Comparison of ENCODE assay signal across 14 cellular contexts in the genomic region with DNA sequence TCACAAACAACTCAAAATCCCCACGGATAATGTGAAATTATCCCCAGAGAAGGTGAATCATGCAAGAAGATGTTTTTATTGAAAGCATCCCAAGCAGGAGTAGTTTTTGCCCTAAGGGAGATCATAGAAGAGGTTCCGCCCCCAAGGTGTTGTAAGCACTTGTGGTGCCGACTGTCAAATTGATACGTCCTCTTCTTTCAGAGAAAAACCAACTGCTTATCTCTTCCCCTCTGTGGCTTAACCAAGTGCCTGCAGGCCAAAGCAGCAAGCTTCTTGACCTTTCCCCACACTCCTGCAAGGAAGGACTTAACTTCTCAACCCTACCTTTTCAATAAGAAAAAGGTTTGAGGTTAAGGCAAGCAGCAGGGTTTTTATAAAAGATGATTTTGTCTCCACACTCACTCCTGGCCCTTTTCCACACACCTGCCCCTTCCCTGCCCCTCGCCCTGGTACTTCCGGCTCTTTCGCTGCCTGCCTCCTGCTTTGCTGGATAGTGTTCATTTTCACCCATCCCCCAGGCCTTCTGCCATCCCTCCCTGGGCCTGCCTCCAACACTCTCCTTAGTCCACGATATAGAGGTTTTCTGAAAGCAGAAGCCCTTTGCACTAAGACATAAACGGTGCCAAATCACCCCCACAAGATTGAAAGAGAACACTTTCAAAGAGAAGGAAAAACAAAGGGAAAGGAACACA.
DNase-seq lines count a peak whose midpoint lies in the region; ATAC-seq, FAIRE-seq and TF ChIP-seq lines count a peak whose summit lies in the region.
"Had no signal": no experiment of that assay in that cellular context is flagged by ENCODE, and none has a peak within 500 bp of the region (broad histone marks: within the 10 kb centered on the region; RNA-seq: fewer than 3 reads in every experiment).

No MANE protein-coding gene starts in this region.

- H3K4me1 ChIP-seq in heart left ventricle, result peaks cover 0 to 15% (median 2%) of the 10 kb centered on the region in 12 donors
- H3K4me1 ChIP-seq in K562 (replicated peaks in 1 of 2; ENCODE audit: control insufficient read depth in 2 of 2, insufficient read depth in 2 of 2, low read length in 2 of 2), result peaks cover 5 to 20% of the 10 kb centered on the region in 2 experiments; a peak in 4 of 5 replicates
- peaks cover 9% of the 10 kb centered on the region for H3K4me1 ChIP-seq in suprapubic skin
- H3K4me1 ChIP-seq: left lung had no signal

- in situ Hi-C loops in K562 (cut with MboI), result loop anchor here (10.0 kb wide), 1 partner anchor 258 kb away; no protein-coding TSS in a partner anchor

- no peaks in the 10 kb centered on the region for H4K20me1 ChIP-seq in K562 (replicated peaks; ENCODE audit: control insufficient read depth, insufficient read depth, low read length)

- H3K9me3 ChIP-seq in heart left ventricle (peaks cover 0 to 3% (median 0%) of the 10 kb centered on the region in 12 donors), K562 (replicated peaks; ENCODE audit: control insufficient read depth, insufficient read depth, low read depth, low read length) (no peaks in the 10 kb centered on the region), suprapubic skin (no peaks in the 10 kb centered on the region)
- H3K9me3 ChIP-seq: left lung had no signal

- H3K9ac ChIP-seq in K562 (ENCODE audit: insufficient read depth in 1 of 2, low read depth in 2 of 2, low read length in 2 of 2), result no peak overlapping the region; a peak in 1 of 4 replicates
- H3K9ac ChIP-seq: KMS-11 had no signal

- no peaks in the 10 kb centered on the region for H3K79me2 ChIP-seq in K562 (ENCODE audit: control insufficient read depth, insufficient read depth, low read length)

- no peak for DNase-seq in heart left ventricle
- DNase-seq in cardiac septum (ENCODE audit: low spot score), result no peak
- peak; percentile 63 for DNase-seq in NCI-H2196 (lab: John Stamatoyannopoulos, UW; ENCODE audit: unreplicated experiment)
- DNase-seq in K562 (ENCODE audit: extremely low read depth in 1 of 4, low spot score in 3 of 4), result peak; percentile 26 to 77 (median 50)
- DNase-seq in stimulated activated effector memory CD8-positive, alpha-beta T cell treated with anti-CD3 and anti-CD28 coated beads, Interleukin-12 subunit alpha, Interleukin-12 subunit beta, amount 100 ng/mL, for 72 hours (ENCODE audit: low spot score in 2 of 2), result no peak
- DNase-seq in stimulated activated CD4-positive, alpha-beta T cell treated with anti-CD3 and anti-CD28 coated beads, Interleukin-4, amount 100 ng/mL, for 4 hours, result no peak
- DNase-seq in suprapubic skin (ENCODE audit: low spot score in 2 of 2), result no peak
- DNase-seq: activated CD4-positive, alpha-beta T cell treated with anti-CD3 and anti-CD28 coated beads for 1 hour; NCI-H187 treated with DMSO at 0.1 percent for 48 hours; SW 1271 had no signal

- BruUV-seq in K562 (replicated peaks; lab: Mats Ljungman, UMichigan), result no TSS peak

- TF ChIP-seq EP300 in K562 (IDR thresholded peaks at IDR 0.05; ENCODE audit: low read length) (peak; percentile 41; the same call in 1 of the 2 replicates), suprapubic skin (IDR thresholded peaks at IDR 0.05) (no peak)

- FAIRE-seq in K562 (lab: Jason Lieb, UNC), result peak; percentile 93

- no peaks in the 10 kb centered on the region for H3K36me3 Mint-ChIP-seq in stimulated activated effector memory CD8-positive, alpha-beta T cell treated with anti-CD3 and anti-CD28 coated beads, Interleukin-12 subunit alpha, Interleukin-12 subunit beta, amount 100 ng/mL, for 72 hours

- no peaks in the 10 kb centered on the region for H3K27me3 ChIP-seq in heart left ventricle
- no peaks in the 10 kb centered on the region for H3K27me3 ChIP-seq in K562 (ENCODE audit: control insufficient read depth in 2 of 2, insufficient read depth in 2 of 2, low read length in 2 of 2)
- no peaks in the 10 kb centered on the region for H3K27me3 ChIP-seq in suprapubic skin
- H3K27me3 ChIP-seq: left lung had no signal

- H3K4me2 ChIP-seq in K562 (ENCODE audit: insufficient read depth, low read length), result peak overlapping the region; percentile 70
- H3K4me2 ChIP-seq: KMS-11 had no signal

- H2AFZ ChIP-seq in K562 (ENCODE audit: low read depth, low read length), result peak overlapping the region; percentile 49; the same call in 1 of the 2 replicates

- peaks cover 13% of the 10 kb centered on the region for H3K4me1 Mint-ChIP-seq in stimulated activated effector memory CD8-positive, alpha-beta T cell treated with anti-CD3 and anti-CD28 coated beads, Interleukin-12 subunit alpha, Interleukin-12 subunit beta, amount 100 ng/mL, for 72 hours
- H3K4me1 Mint-ChIP-seq: B cell had no signal

- WGBS in heart left ventricle, 4 donors, result 67 to 73% (median 70%) methylated on average over 9 of the region's 9 CpGs
- WGBS in K562 (ENCODE audit: insufficient coverage, low coverage, missing lambda C conversion rate), result 7% methylated on average over 7 of the region's 9 CpGs
- 43% methylated on average over 9 of the region's 9 CpGs for WGBS in suprapubic skin

- no peaks in the 10 kb centered on the region for H3K9me1 ChIP-seq in K562 (ENCODE audit: control insufficient read depth, insufficient read depth, low read length)

- no peaks in the 10 kb centered on the region for H3K36me3 ChIP-seq in heart left ventricle
- H3K36me3 ChIP-seq in K562 (ENCODE audit: control insufficient read depth, insufficient read depth, low read length), result no peaks in the 10 kb centered on the region
- H3K36me3 ChIP-seq in suprapubic skin, result no peaks in the 10 kb centered on the region
- H3K36me3 ChIP-seq: left lung had no signal

- TF ChIP-seq POLR2A in heart left ventricle (IDR thresholded peaks at IDR 0.05) (no peak), K562 (conservative IDR thresholded peaks at IDR 0.05) (no peak), suprapubic skin (IDR thresholded peaks at IDR 0.05) (no peak)

- H3K27ac ChIP-seq in heart left ventricle, result no peak overlapping the region
- no peak overlapping the region for H3K27ac ChIP-seq in K562 (ENCODE audit: extremely low read depth, low read depth, low read length)
- no peak overlapping the region for H3K27ac ChIP-seq in suprapubic skin
- H3K27ac ChIP-seq: KMS-11, left lung had no signal

- no peak overlapping the region for H3K4me3 Mint-ChIP-seq in stimulated activated effector memory CD8-positive, alpha-beta T cell treated with anti-CD3 and anti-CD28 coated beads, Interleukin-12 subunit alpha, Interleukin-12 subunit beta, amount 100 ng/mL, for 72 hours
- H3K4me3 Mint-ChIP-seq: B cell had no signal

- no peak overlapping the region for H3K27ac Mint-ChIP-seq in stimulated activated effector memory CD8-positive, alpha-beta T cell treated with anti-CD3 and anti-CD28 coated beads, Interleukin-12 subunit alpha, Interleukin-12 subunit beta, amount 100 ng/mL, for 72 hours
- H3K27ac Mint-ChIP-seq: B cell had no signal

- TF ChIP-seq RAD21 in K562 (CRISPR knock-in tag; conservative IDR thresholded peaks at IDR 0.05 in 1 of 2, IDR thresholded peaks at IDR 0.05 in 1 of 2), result 0 out of 4 replicates have a peak, but pooled peaks of 1 of the 2 experiments have one; percentile 12

- H3K9me3 Mint-ChIP-seq in stimulated activated effector memory CD8-positive, alpha-beta T cell treated with anti-CD3 and anti-CD28 coated beads, Interleukin-12 subunit alpha, Interleukin-12 subunit beta, amount 100 ng/mL, for 72 hours, result peaks cover 3% of the 10 kb centered on the region

- CTCF ChIA-PET in K562 (lab: Yijun Ruan, JAX; ENCODE audit: low intra/inter-chr PET ratio), result no interaction called here

- TF ChIP-seq CTCF in heart left ventricle (IDR thresholded peaks at IDR 0.05) (no peak), K562 (IDR thresholded peaks at IDR 0.05 in 2 of 3, conservative IDR thresholded peaks at IDR 0.05 in 1 of 3; ENCODE audit: insufficient read depth in 2 of 3, low read depth in 1 of 3, low read length in 3 of 3) (no peak), suprapubic skin (IDR thresholded peaks at IDR 0.05) (no peak)

- H3K4me3 ChIP-seq in heart left ventricle (no peak overlapping the region), K562 (no peak overlapping the region), suprapubic skin (no peak overlapping the region)
- H3K4me3 ChIP-seq: left lung had no signal

- ATAC-seq in heart left ventricle (peak in 3 of 4 donors; percentile 28 to 43 (median 33)), K562 (peak; percentile 88), GM18502 (IDR thresholded peaks at IDR 0.05; ENCODE audit: poor library complexity, unreplicated experiment) (no peak)
- ATAC-seq in stimulated activated effector memory CD8-positive, alpha-beta T cell treated with anti-CD3 and anti-CD28 coated beads, Interleukin-12 subunit alpha, Interleukin-12 subunit beta, amount 100 ng/mL, for 72 hours, result peak; percentile 60
- ATAC-seq: left lung had no signal

- POLR2A ChIA-PET in K562 (lab: Yijun Ruan, JAX), result interaction anchor here (0.6 kb wide), 1 partner anchor 74 kb away, joined by 3 read pairs; no protein-coding TSS in a partner anchor

- intact Hi-C loops in heart left ventricle (cut with DNase I), result loop anchor here in 5 of 10 donors (5.0 kb wide), 4 partner anchors 261 to 466 kb away; no protein-coding TSS in a partner anchor
- intact Hi-C loops in cardiac septum (cut with DNase I), result no loop called here
- intact Hi-C loops in K562 (cut with micrococcal nuclease), result loop anchor here (5.0 kb wide), 1 partner anchor 391 kb away; no protein-coding TSS in a partner anchor

TF ChIP-seq in K562, 482 proteins besides CTCF, POLR2A, EP300 and RAD21 (continues in another document):
- peak; percentile 36; the same call in 1 of the 2 replicates for TF ChIP-seq CXXC5 (CRISPR knock-in tag; IDR thresholded peaks at IDR 0.05)
- TF ChIP-seq SMARCA4 (IDR thresholded peaks at IDR 0.05), result peak; percentile 65; the same call in 1 of the 2 replicates
- peak in 1 of 2 experiments; percentile 59; a peak in 1 of 4 replicates for TF ChIP-seq RCOR1 (IDR thresholded peaks at IDR 0.05; ENCODE audit: borderline replicate concordance in 1 of 2, low read depth in 2 of 2, low read length in 2 of 2)
- TF ChIP-seq ZNF12 (CRISPR knock-in tag; IDR thresholded peaks at IDR 0.05), result no peak
- no peak; the same call in 1 of the 2 replicates for TF ChIP-seq NCOR1 (IDR thresholded peaks at IDR 0.05)
- peak; percentile 74 for TF ChIP-seq ARID1B (IDR thresholded peaks at IDR 0.05)
- no peak for TF ChIP-seq MCM5 (IDR thresholded peaks at IDR 0.05; ENCODE audit: low read depth)
- TF ChIP-seq MEF2A (IDR thresholded peaks at IDR 0.05; ENCODE audit: control insufficient read depth, low read depth, low read length), result no peak
- TF ChIP-seq SUPT5H (IDR thresholded peaks at IDR 0.05), result no peak
- TF ChIP-seq TAL1 (IDR thresholded peaks at IDR 0.05), result peak; percentile 17; the same call in 1 of the 2 replicates
- no peak for TF ChIP-seq ZNF668 (CRISPR knock-in tag; IDR thresholded peaks at IDR 0.05)

Comparison
In these comparisons a context has a peak if more than half of its experiments do, and no peak if none do; other contexts are left out.
1. DNase-seq: peak in NCI-H2196 (single experiment) and K562 (4 of 4); none in heart left ventricle (0 of 5), cardiac septum (single experiment), stimulated activated effector memory CD8-positive, alpha-beta T cell treated with anti-CD3 and anti-CD28 coated beads, Interleukin-12 subunit alpha, Interleukin-12 subunit beta, amount 100 ng/mL, for 72 hours (0 of 2), stimulated activated CD4-positive, alpha-beta T cell treated with anti-CD3 and anti-CD28 coated beads, Interleukin-4, amount 100 ng/mL, for 4 hours (0 of 2) and suprapubic skin (0 of 2).